ENCODE assay signal across 8 cellular contexts in genomic region chr11:72102946-72103753, GRCh38. TPM values are rescaled to one million over a fixed set of nuclear protein-coding genes. Genes with fewer than 3 reads are reported as not detected.
A peak's percentile ranks its signal among the peaks of the same experiment; 100 is the strongest.
DNase-seq lines count a peak whose midpoint lies in the region; ATAC-seq lines count a peak whose summit lies in the region.

LAMTOR1 (minus strand) TSS chr11:72103297; CDS start chr11:72103224, 73 bp downstream.

- peak within 1 kb of the TSS; percentile 93 to 99 (median 97) for H3K9ac ChIP-seq in BLaER1 treated with 17β-estradiol and CSF1 and Interleukin-3, amounts not matched to agents 10 nM and 100 nM

- ATAC-seq in GM19328 (IDR thresholded peaks at IDR 0.05; ENCODE audit: unreplicated experiment) (peak; percentile 84), HG03520 (IDR thresholded peaks at IDR 0.05; ENCODE audit: unreplicated experiment) (peak; percentile 90), left lobe of liver (peak; percentile 95)

- peaks cover 23 to 51% (median 36%) of the 10 kb centered on the region in 10 experiments for H3K4me1 ChIP-seq in BLaER1 treated with 17β-estradiol and CSF1 and Interleukin-3, amounts not matched to agents 10 nM and 100 nM

- peak within 1 kb of the TSS; percentile 75 to 94 (median 88) for H3K4me3 ChIP-seq in BLaER1 treated with 17β-estradiol and CSF1 and Interleukin-3, amounts not matched to agents 10 nM and 100 nM

- H3K4me2 ChIP-seq in BLaER1 treated with 17β-estradiol and CSF1 and Interleukin-3, amounts not matched to agents 10 nM and 100 nM: peak within 1 kb of the TSS; percentile 80 to 100 (median 96)

- H3K9me3 ChIP-seq in BLaER1 treated with 17β-estradiol and CSF1 and Interleukin-3, amounts not matched to agents 10 nM and 100 nM (replicated peaks in 1 of 11): peaks cover 0 to 6% (median 0%) of the 10 kb centered on the region in 11 experiments; a peak in 3 of 22 replicates

- peak within 1 kb of the TSS; percentile 95 to 99 (median 97) for H3K27ac ChIP-seq in BLaER1 treated with 17β-estradiol and CSF1 and Interleukin-3, amounts not matched to agents 10 nM and 100 nM

- peaks cover 0 to 28% (median 17%) of the 10 kb centered on the region in 11 experiments; a peak in 12 of 22 replicates for H4K20me1 ChIP-seq in BLaER1 treated with 17β-estradiol and CSF1 and Interleukin-3, amounts not matched to agents 10 nM and 100 nM

- peaks cover 18 to 68% (median 35%) of the 10 kb centered on the region in 11 experiments for H3K36me3 ChIP-seq in BLaER1 treated with 17β-estradiol and CSF1 and Interleukin-3, amounts not matched to agents 10 nM and 100 nM

- DNase-seq in NCI-H748 (lab: John Stamatoyannopoulos, UW; ENCODE audit: unreplicated experiment): peak; percentile 99
- DNase-seq in activated CD4-positive, alpha-beta T cell treated with anti-CD3 and anti-CD28 coated beads, Interleukin-2, amount 50 U/mL, for 1 hour: peak; percentile 98
- DNase-seq in dedifferentiated amniotic fluid mesenchymal stem cell (ENCODE audit: extremely low spot score): peak; percentile 99
- peak; percentile 99 for DNase-seq in left lobe of liver (ENCODE audit: low spot score)
- peak; percentile 97 for DNase-seq in stimulated activated CD4-positive, alpha-beta T cell treated with anti-CD3 and anti-CD28 coated beads, Interleukin-2, amount 100 ng/mL, for 4 hours (ENCODE audit: low read depth)

- no peaks in the 10 kb centered on the region for H3K27me3 ChIP-seq in BLaER1 treated with 17β-estradiol and CSF1 and Interleukin-3, amounts not matched to agents 10 nM and 100 nM

RNA-seq across cellular contexts. Expression of gene LAMTOR1, which starts in this region (rescaled TPM):
- 32.5 TPM for total RNA-seq in left lobe of liver

Comparison
In these comparisons a context has a peak if more than half of its experiments do, and no peak if none do; other contexts are left out.
1. Peak in every context shown above with its lines: DNase-seq, ATAC-seq, H3K4me3 ChIP-seq and H3K27ac ChIP-seq.